Comparison of ENCODE assay signal across 12 cellular contexts in the genomic region with DNA sequence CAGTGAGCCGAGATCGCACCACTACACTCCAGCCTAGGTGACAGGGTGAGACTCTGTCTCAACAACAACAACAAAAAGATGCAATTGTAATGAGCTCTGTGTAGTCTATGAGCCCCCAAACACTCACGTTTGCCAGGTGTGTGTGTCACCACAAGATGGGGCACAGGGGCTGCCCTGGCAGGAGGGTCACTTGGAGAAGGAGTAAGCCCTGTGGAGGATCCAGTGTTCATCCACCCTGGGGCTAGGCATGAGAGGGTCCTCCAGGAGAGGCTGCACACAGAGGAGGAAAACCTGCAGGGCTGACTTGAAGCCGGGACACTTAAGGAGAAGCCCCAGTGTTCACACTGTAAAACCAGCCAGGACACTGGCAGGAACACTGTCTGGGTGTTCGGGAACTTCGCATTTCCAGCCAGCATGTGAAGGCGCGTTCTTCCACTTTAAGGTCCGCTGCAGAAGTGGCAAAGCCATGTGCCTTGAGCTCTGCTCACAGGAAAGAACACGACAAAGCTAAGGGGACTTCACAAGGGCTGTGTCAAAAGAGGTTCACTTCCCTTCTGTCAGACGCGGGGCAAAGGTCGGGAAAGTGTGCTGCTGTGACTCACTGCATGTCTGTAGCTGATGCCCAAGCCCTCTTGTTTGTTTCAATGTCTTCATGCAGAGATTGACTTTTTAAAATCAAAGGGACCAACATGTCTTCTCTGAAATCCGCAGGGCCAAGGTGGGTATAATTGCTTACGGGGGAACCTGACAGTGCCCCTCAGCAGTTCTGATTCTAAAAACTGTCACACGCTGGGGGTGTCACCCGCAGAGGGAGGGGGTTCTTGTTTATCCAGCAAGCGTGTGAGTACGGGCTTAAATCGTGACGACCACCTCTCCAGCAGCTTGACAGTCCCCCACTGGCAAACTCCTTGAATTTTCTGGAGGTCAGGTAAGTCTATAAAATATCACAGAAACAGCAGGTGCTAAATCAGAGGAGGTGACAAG.
DNase-seq lines count a peak whose midpoint lies in the region; ATAC-seq and TF ChIP-seq lines count a peak whose summit lies in the region.
"Had no signal": no experiment of that assay in that cellular context is flagged by ENCODE, and none has a peak within 500 bp of the region (broad histone marks: within the 10 kb centered on the region; RNA-seq: fewer than 3 reads in every experiment).

No MANE protein-coding gene starts in this region.

- no peaks in the 10 kb centered on the region for H3K36me3 Mint-ChIP-seq in glutamatergic neuron (ENCODE audit: unreplicated experiment)

- H3K4me3 ChIP-seq in right atrium auricular region (no peak overlapping the region), WERI-Rb-1 (ENCODE audit: low read depth, low read length) (no peak overlapping the region)

- no peak for TF ChIP-seq CTCF in right atrium auricular region (IDR thresholded peaks at IDR 0.05)
- peak; percentile 19; the same call in 1 of the 2 replicates for TF ChIP-seq CTCF in WERI-Rb-1 (IDR thresholded peaks at IDR 0.05; ENCODE audit: low read depth, low read length)
- TF ChIP-seq CTCF in glutamatergic neuron (IDR thresholded peaks at IDR 0.05; ENCODE audit: partially characterized antibody, unreplicated experiment), result no peak

- H3K36me3 ChIP-seq in right atrium auricular region (no peaks in the 10 kb centered on the region), WERI-Rb-1 (no peaks in the 10 kb centered on the region)

- H3K9me3 Mint-ChIP-seq in glutamatergic neuron (ENCODE audit: unreplicated experiment), result peaks cover 3% of the 10 kb centered on the region

- no peaks in the 10 kb centered on the region for H3K4me1 ChIP-seq in right atrium auricular region

- peak; percentile 67 for ATAC-seq in left lobe of liver

- H3K4me1 Mint-ChIP-seq in glutamatergic neuron (ENCODE audit: low read depth, unreplicated experiment), result no peaks in the 10 kb centered on the region
- H3K4me1 Mint-ChIP-seq: B cell had no signal

- H3K9me3 ChIP-seq in right atrium auricular region (no peaks in the 10 kb centered on the region), WERI-Rb-1 (ENCODE audit: severe bottlenecking) (no peaks in the 10 kb centered on the region)

- no peak overlapping the region for H3K4me3 Mint-ChIP-seq in glutamatergic neuron (ENCODE audit: unreplicated experiment)
- H3K4me3 Mint-ChIP-seq: B cell had no signal

- H3K27ac Mint-ChIP-seq in glutamatergic neuron (ENCODE audit: unreplicated experiment), result no peak overlapping the region
- H3K27ac Mint-ChIP-seq: B cell had no signal

- intact Hi-C loops in cardiac septum (cut with DNase I), result no loop called here

- H3K27me3 ChIP-seq in right atrium auricular region, result no peaks in the 10 kb centered on the region
- H3K27me3 ChIP-seq in WERI-Rb-1 (ENCODE audit: insufficient read depth, low read depth, severe bottlenecking), result no peaks in the 10 kb centered on the region

- H3K27me3 Mint-ChIP-seq in glutamatergic neuron (ENCODE audit: unreplicated experiment), result peaks cover 2% of the 10 kb centered on the region

- DNase-seq in right atrium auricular region (ENCODE audit: low spot score) (no peak), cardiac septum (ENCODE audit: low spot score) (no peak), WERI-Rb-1 (no peak), left lobe of liver (ENCODE audit: low spot score) (no peak), NCI-H2171 treated with DMSO at 0.1 percent for 48 hours (lab: John Stamatoyannopoulos, UW) (no peak), NCI-H1694 (lab: John Stamatoyannopoulos, UW) (no peak), glutamatergic neuron (no peak), NCI-H1436 treated with DMSO at 0.1 percent for 48 hours (lab: John Stamatoyannopoulos, UW) (no peak)
- DNase-seq: midbrain; NCI-H1092; stimulated activated CD4-positive, alpha-beta T cell treated with anti-CD3 and anti-CD28 coated beads, Interleukin-2, amount 100 ng/mL, for 48 hours had no signal

- H3K27ac ChIP-seq in right atrium auricular region (peak overlapping the region; percentile 18 to 37), WERI-Rb-1 (no peak overlapping the region)
